In the genomic region with DNA sequence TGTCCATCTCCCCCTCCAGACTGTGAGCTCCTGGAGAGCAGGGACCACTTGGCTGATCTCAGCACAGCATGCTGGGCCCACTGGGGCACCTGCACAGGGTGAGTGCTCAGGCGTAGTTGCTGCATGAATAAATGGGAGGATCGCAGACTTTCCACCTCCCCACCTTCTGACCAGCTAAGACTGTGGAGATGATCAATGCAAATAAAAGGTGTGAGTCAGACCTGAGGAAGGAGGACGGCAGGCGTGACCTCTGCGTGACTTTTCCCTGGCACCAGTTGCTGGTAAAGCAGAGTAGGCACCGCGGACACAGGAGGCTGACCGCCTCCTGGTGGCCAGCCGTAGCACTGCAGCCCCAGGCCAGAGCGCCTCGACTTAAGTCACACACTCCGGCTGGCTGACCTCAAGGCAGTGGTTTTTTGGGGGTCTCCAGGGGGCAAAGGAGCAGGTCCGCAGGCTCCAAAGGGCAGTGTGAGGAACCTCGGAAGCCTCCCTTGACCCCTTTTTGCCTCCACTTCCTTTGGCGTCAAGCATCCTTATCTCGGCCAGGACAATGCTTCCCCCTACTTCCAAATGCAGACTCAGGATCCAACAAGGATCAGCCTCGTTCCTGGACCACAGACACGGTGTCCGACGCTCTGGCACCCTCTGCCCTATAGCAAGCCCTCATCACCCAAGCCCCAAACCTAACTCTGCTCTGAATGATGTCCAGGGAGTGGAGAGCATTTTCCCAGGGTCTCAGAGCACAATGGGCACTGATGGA, we compare ENCODE assay signal across 8 cellular contexts.
DNase-seq lines count a peak whose midpoint lies in the region; ATAC-seq and FAIRE-seq lines count a peak whose summit lies in the region.

No MANE protein-coding gene starts in this region.

- peak; percentile 84 for DNase-seq in ELF-1 (ENCODE audit: low read depth, low spot score)
- peak; percentile 79 for DNase-seq in RKO (ENCODE audit: low spot score)
- peak; percentile 51 for DNase-seq in activated T-helper 9 cell treated with anti-CD3 and anti-CD28 coated beads, Interleukin-2, amount 50 U/mL, for 16 hours (ENCODE audit: low read depth)
- DNase-seq in globus pallidus (ENCODE audit: low spot score): peak; percentile 38
- peak in 7 of 10 donors; percentile 30 to 93 (median 62) for DNase-seq in posterior cingulate gyrus
- peak; percentile 86 for DNase-seq in urothelium cell line (ENCODE audit: low spot score)

- ATAC-seq in HG03060 (IDR thresholded peaks at IDR 0.05; ENCODE audit: low read depth, unreplicated experiment) (peak; percentile 58), GM19395 (IDR thresholded peaks at IDR 0.05; ENCODE audit: unreplicated experiment) (no peak)

- no peak for FAIRE-seq in urothelium cell line (lab: Jason Lieb, UNC)

- intact Hi-C loops in posterior cingulate gyrus (cut with DNase I): loop anchor here (5.0 kb wide), 1 partner anchor 542 kb away; no protein-coding TSS in a partner anchor
